1 cellular context compared by ENCODE assay signal in genomic region chr6:119220452-119220851, GRCh38.
TF ChIP-seq lines count a peak whose summit lies in the region.

No MANE protein-coding gene starts in this region.

TF ChIP-seq in GM12878, 131 proteins besides CTCF, POLR2A, EP300 and RAD21 (continued from another document):
- TF ChIP-seq CEBPZ (IDR thresholded peaks at IDR 0.05; ENCODE audit: low read depth, low read length): no peak
- TF ChIP-seq RUNX3 (IDR thresholded peaks at IDR 0.05; ENCODE audit: low read length): no peak
- no peak for TF ChIP-seq EGR1 (IDR thresholded peaks at IDR 0.05; ENCODE audit: borderline replicate concordance in 1 of 2, low read depth in 2 of 2, low read length in 2 of 2)
- no peak for TF ChIP-seq IKZF1 (conservative IDR thresholded peaks at IDR 0.05)
- TF ChIP-seq NR2C2 (IDR thresholded peaks at IDR 0.05; ENCODE audit: borderline replicate concordance, control insufficient read depth, insufficient read length, low read depth): no peak
- TF ChIP-seq BCL3 (IDR thresholded peaks at IDR 0.05; ENCODE audit: borderline replicate concordance, insufficient read depth, low read depth, low read length, poor library complexity, severe bottlenecking): no peak
- no peak for TF ChIP-seq SUZ12 (IDR thresholded peaks at IDR 0.05; ENCODE audit: unreplicated experiment)
- TF ChIP-seq NR2C1 (IDR thresholded peaks at IDR 0.05): no peak
- no peak for TF ChIP-seq POU2F2 (IDR thresholded peaks at IDR 0.05; ENCODE audit: borderline replicate concordance, low read depth, low read length)
- TF ChIP-seq MLLT1 (IDR thresholded peaks at IDR 0.05): no peak
- no peak for TF ChIP-seq HCFC1 (IDR thresholded peaks at IDR 0.05; ENCODE audit: low read length)
